22 cellular contexts compared by ENCODE assay signal in the genomic region with DNA sequence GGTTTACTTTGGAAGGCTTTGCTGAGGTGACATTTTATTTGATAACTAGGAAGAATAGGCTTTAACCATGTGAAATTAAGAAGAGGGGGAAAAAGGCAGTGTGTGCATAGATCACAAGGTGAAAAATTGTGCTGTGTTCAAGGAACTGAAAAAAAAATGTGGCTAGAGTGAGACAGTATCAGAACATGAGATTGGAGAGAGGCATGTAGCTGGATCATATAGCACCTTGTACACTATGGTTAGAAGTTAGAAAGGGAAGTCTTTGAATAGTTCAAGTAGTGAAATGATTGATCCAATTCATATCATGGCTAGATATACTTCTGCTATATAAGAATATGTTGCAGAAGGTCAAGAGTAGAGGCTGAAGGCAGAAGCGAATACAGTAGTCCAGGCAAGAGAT. TPM values are rescaled to one million over a fixed set of nuclear protein-coding genes. Genes with fewer than 3 reads are reported as not detected.
"Had no signal": no experiment of that assay in that cellular context is flagged by ENCODE, and none has a peak within 500 bp of the region (broad histone marks: within the 10 kb centered on the region; RNA-seq: fewer than 3 reads in every experiment).

No MANE protein-coding gene starts in this region.

- H3K36me3 ChIP-seq: ovary, thyroid gland, uterus had no signal

- H3K9me3 Mint-ChIP-seq: neural crest cell had no signal

- H3K27me3 ChIP-seq: dorsolateral prefrontal cortex, gastroesophageal sphincter, ovary, right atrium auricular region, sigmoid colon, thyroid gland, upper lobe of left lung, uterus had no signal

- H3K4me3 ChIP-seq: dorsolateral prefrontal cortex, gastroesophageal sphincter, mucosa of descending colon, ovary, right atrium auricular region, sigmoid colon, skin epidermis, thyroid gland, upper lobe of left lung, uterus had no signal

- H3K9me3 ChIP-seq: gastroesophageal sphincter, mucosa of descending colon, ovary, right atrium auricular region, sigmoid colon, thyroid gland, upper lobe of left lung, uterus had no signal

- DNase-seq: cortex of kidney; dorsolateral prefrontal cortex; effector CD8-positive, alpha-beta T cell; glutamatergic neuron; islet precursor cell; mammary epithelial cell; mucosa of descending colon; naive thymus-derived CD8-positive, alpha-beta T cell; ovary; sigmoid colon; stimulated activated CD4-positive, alpha-beta T cell treated with anti-CD3 and anti-CD28 coated beads, Interleukin-2, amount 100 ng/mL, for 24 hours; stimulated activated CD4-positive, alpha-beta T cell treated with anti-CD3 and anti-CD28 coated beads, Interleukin-4, amount 100 ng/mL, for 4 hours; stimulated activated naive CD4-positive, alpha-beta T cell treated with Interleukin-2 at 50 U/mL for 16 hours; thyroid gland; upper lobe of left lung; uterus had no signal

- H3K27ac ChIP-seq: dorsolateral prefrontal cortex, gastroesophageal sphincter, ovary, right atrium auricular region, sigmoid colon, skin epidermis, thyroid gland, upper lobe of left lung, uterus had no signal

- H3K4me1 Mint-ChIP-seq: neural crest cell had no signal

- ATAC-seq: gastroesophageal sphincter; left lobe of liver; mucosa of descending colon; naive thymus-derived CD8-positive, alpha-beta T cell had no signal

- H3K4me1 ChIP-seq: gastroesophageal sphincter, right atrium auricular region, sigmoid colon, thyroid gland, upper lobe of left lung, uterus had no signal

- H3K4me3 Mint-ChIP-seq: naive thymus-derived CD8-positive, alpha-beta T cell; neural crest cell had no signal

- H3K27ac Mint-ChIP-seq: naive thymus-derived CD8-positive, alpha-beta T cell had no signal

RNA-seq across cellular contexts. Expression of gene TNFRSF11A, which starts 12.3 kb away (rescaled TPM):
- total RNA-seq: fibroblast of villous mesenchyme had no signal
